In genomic region chr17:75033346-75034235, GRCh38 we compare ENCODE assay signal across 1 cellular context.
A peak's percentile ranks its signal among the peaks of the same experiment; 100 is the strongest.
TF ChIP-seq lines count a peak whose summit lies in the region.

No MANE protein-coding gene starts in this region.

TF ChIP-seq in HepG2, 621 proteins besides CTCF, POLR2A, EP300 and RAD21 (continued from another document and continues in another):
- TF ChIP-seq AKNA (CRISPR knock-in tag; IDR thresholded peaks at IDR 0.05; ENCODE audit: borderline replicate concordance) (no peak), U2AF2 (IDR thresholded peaks at IDR 0.05; ENCODE audit: low read depth, low read length) (no peak), ZNF280D (CRISPR knock-in tag; IDR thresholded peaks at IDR 0.05) (no peak), ETS1 (CRISPR knock-in tag; IDR thresholded peaks at IDR 0.05) (no peak), TBP (CRISPR knock-in tag; IDR thresholded peaks at IDR 0.05) (peak; percentile 82; the same call in 1 of the 2 replicates), KDM1A (CRISPR knock-in tag; IDR thresholded peaks at IDR 0.05) (peak; percentile 28; the same call in 1 of the 2 replicates), NFIB (CRISPR knock-in tag; IDR thresholded peaks at IDR 0.05; ENCODE audit: borderline replicate concordance) (no peak), CBX1 (IDR thresholded peaks at IDR 0.05; ENCODE audit: low read depth) (peak; percentile 68), ZNF800 (CRISPR knock-in tag; IDR thresholded peaks at IDR 0.05) (peak; percentile 94), ZNF629 (CRISPR knock-in tag; conservative IDR thresholded peaks at IDR 0.05) (peak; percentile 88), EHMT2 (IDR thresholded peaks at IDR 0.05; ENCODE audit: borderline replicate concordance, low read depth, low read length) (peak; percentile 78; the same call in 1 of the 2 replicates), MAFF (IDR thresholded peaks at IDR 0.05; ENCODE audit: low read depth, low read length) (0 out of 2 replicates have a peak, but pooled peaks have one; percentile 17), NFRKB (IDR thresholded peaks at IDR 0.05) (no peak), ZBTB7A (CRISPR knock-in tag; IDR thresholded peaks at IDR 0.05) (peak; percentile 75; the same call in 1 of the 2 replicates), HNF4G (IDR thresholded peaks at IDR 0.05; ENCODE audit: borderline replicate concordance, low read depth, low read length) (no peak), HNF4G (CRISPR knock-in tag; IDR thresholded peaks at IDR 0.05; ENCODE audit: borderline replicate concordance, low read depth) (peak; percentile 25; the same call in 1 of the 2 replicates), NFKBIZ (CRISPR knock-in tag; IDR thresholded peaks at IDR 0.05) (peak; percentile 74; the same call in 1 of the 2 replicates), ZNF710 (CRISPR knock-in tag; IDR thresholded peaks at IDR 0.05; ENCODE audit: borderline replicate concordance) (peak; percentile 69), ZNF274 (CRISPR knock-in tag; IDR thresholded peaks at IDR 0.05) (peak; percentile 63; the same call in 1 of the 2 replicates), SMYD3 (CRISPR knock-in tag; IDR thresholded peaks at IDR 0.05) (peak; percentile 21; the same call in 1 of the 2 replicates), SALL1 (CRISPR knock-in tag; IDR thresholded peaks at IDR 0.05) (peak; percentile 88), ZFY (CRISPR knock-in tag; IDR thresholded peaks at IDR 0.05) (peak; percentile 70), MXD4 (CRISPR knock-in tag; IDR thresholded peaks at IDR 0.05) (peak; percentile 70), GABPA (IDR thresholded peaks at IDR 0.05; ENCODE audit: low read depth, low read length) (no peak), GABPA (CRISPR knock-in tag; IDR thresholded peaks at IDR 0.05; ENCODE audit: low read depth) (no peak), WIZ (CRISPR knock-in tag; IDR thresholded peaks at IDR 0.05) (peak; percentile 96; the same call in 1 of the 2 replicates), ZNF503 (CRISPR knock-in tag; IDR thresholded peaks at IDR 0.05) (peak; percentile 57; the same call in 1 of the 2 replicates), KLF11 (CRISPR knock-in tag; IDR thresholded peaks at IDR 0.05) (peak; percentile 97), DDIT3 (CRISPR knock-in tag; IDR thresholded peaks at IDR 0.05) (peak; percentile 83; the same call in 1 of the 2 replicates), ZNF383 (CRISPR knock-in tag; IDR thresholded peaks at IDR 0.05; ENCODE audit: borderline replicate concordance) (peak; percentile 99), ZBTB2 (CRISPR knock-in tag; IDR thresholded peaks at IDR 0.05; ENCODE audit: low read depth) (no peak), PTBP1 (IDR thresholded peaks at IDR 0.05; ENCODE audit: low read depth, low read length, poor library complexity, severe bottlenecking) (peak; percentile 80), GATA4 (IDR thresholded peaks at IDR 0.05; ENCODE audit: borderline replicate concordance, low read depth) (no peak), ZNF687 (CRISPR knock-in tag; IDR thresholded peaks at IDR 0.05) (peak; percentile 41; the same call in 1 of the 2 replicates), PAWR (CRISPR knock-in tag; IDR thresholded peaks at IDR 0.05; ENCODE audit: borderline replicate concordance) (peak; percentile 96)
